In the genomic region with DNA sequence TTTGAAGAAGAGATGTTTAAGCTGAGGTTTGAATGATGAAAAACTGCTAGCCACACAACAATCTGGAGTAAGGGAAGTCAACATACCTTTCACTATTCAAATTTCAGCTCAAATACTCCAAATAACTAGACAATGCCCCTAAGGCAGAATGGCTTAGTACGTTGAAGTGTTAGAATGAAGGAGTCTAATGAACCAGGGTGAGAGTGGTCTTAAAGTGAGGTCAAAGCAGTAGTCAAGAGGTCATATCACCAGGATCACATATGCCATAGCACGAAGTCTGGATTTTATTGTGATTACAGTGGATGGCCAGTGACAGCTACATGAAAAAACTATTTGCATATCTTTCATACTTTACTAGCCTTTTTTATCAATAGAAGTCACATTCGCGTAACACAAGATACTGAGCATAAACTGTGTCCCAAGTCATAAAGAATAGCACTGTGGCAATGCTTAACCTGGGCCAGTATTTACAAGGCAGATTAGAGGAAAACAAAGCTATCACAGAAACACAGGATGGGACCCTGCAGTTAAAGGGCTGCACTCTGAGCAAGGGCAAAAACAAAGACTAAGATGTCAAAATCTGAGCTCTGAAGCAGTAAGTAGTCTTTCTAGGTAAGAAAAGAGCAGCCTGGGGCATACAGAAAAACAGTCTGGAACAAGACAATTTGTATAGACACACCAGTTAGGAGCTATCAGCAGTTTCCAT, we compare ENCODE assay signal across 15 cellular contexts.
"Had no signal": no experiment of that assay in that cellular context is flagged by ENCODE, and none has a peak within 500 bp of the region (broad histone marks: within the 10 kb centered on the region; RNA-seq: fewer than 3 reads in every experiment).

No MANE protein-coding gene starts in this region.

- DNase-seq: activated CD4-positive, alpha-beta T cell treated with anti-CD3 and anti-CD28 coated beads, Interleukin-2, amount 10 ng/mL, durations not matched to agents 7 days and 5 days; activated CD4-positive, CD25-positive, alpha-beta regulatory T cell; activated naive CD8-positive, alpha-beta T cell treated with anti-CD3 and anti-CD28 coated beads for 36 hours; anterior cingulate cortex; dorsolateral prefrontal cortex; hypothalamus; mesenchymal stem cell; stimulated activated naive CD8-positive, alpha-beta T cell treated with anti-CD3 and anti-CD28 coated beads, Interleukin-15, Interleukin-2, amounts not matched to agents 100 U/mL and 50 U/mL, for 24 hours; T-helper 2 cell had no signal

- H3K36me3 ChIP-seq: breast epithelium had no signal

- ATAC-seq: sciatic nerve; stimulated activated naive CD8-positive, alpha-beta T cell treated with anti-CD3 and anti-CD28 coated beads, Interleukin-15, Interleukin-2, amounts not matched to agents 100 U/mL and 50 U/mL, for 24 hours had no signal

- FAIRE-seq: TTC549 had no signal

- H3K4me3 Mint-ChIP-seq: activated CD4-positive, alpha-beta T cell treated with anti-CD3 and anti-CD28 coated beads, Interleukin-2, amount 10 ng/mL, durations not matched to agents 7 days and 5 days; activated naive CD8-positive, alpha-beta T cell treated with anti-CD3 and anti-CD28 coated beads for 36 hours; nephron; type B pancreatic cell had no signal

- H3K9me3 Mint-ChIP-seq: activated CD4-positive, alpha-beta T cell treated with anti-CD3 and anti-CD28 coated beads, Interleukin-2, amount 10 ng/mL, durations not matched to agents 7 days and 5 days; activated naive CD8-positive, alpha-beta T cell treated with anti-CD3 and anti-CD28 coated beads for 36 hours; nephron; type B pancreatic cell had no signal

- H3K4me1 Mint-ChIP-seq: activated CD4-positive, alpha-beta T cell treated with anti-CD3 and anti-CD28 coated beads, Interleukin-2, amount 10 ng/mL, durations not matched to agents 7 days and 5 days; activated naive CD8-positive, alpha-beta T cell treated with anti-CD3 and anti-CD28 coated beads for 36 hours had no signal

- H3K27me3 Mint-ChIP-seq: activated CD4-positive, alpha-beta T cell treated with anti-CD3 and anti-CD28 coated beads, Interleukin-2, amount 10 ng/mL, durations not matched to agents 7 days and 5 days; activated naive CD8-positive, alpha-beta T cell treated with anti-CD3 and anti-CD28 coated beads for 36 hours; type B pancreatic cell had no signal

- H3K27ac ChIP-seq: breast epithelium, dorsolateral prefrontal cortex, esophagus muscularis mucosa had no signal

- H3K27ac Mint-ChIP-seq: activated CD4-positive, alpha-beta T cell treated with anti-CD3 and anti-CD28 coated beads, Interleukin-2, amount 10 ng/mL, durations not matched to agents 7 days and 5 days; activated naive CD8-positive, alpha-beta T cell treated with anti-CD3 and anti-CD28 coated beads for 36 hours; nephron; type B pancreatic cell had no signal

- H3K4me1 ChIP-seq: breast epithelium, esophagus muscularis mucosa had no signal

- H3K27me3 ChIP-seq: breast epithelium, dorsolateral prefrontal cortex, esophagus muscularis mucosa had no signal

- H3K4me3 ChIP-seq: breast epithelium, dorsolateral prefrontal cortex, esophagus muscularis mucosa had no signal

- H3K9me3 ChIP-seq: breast epithelium, esophagus muscularis mucosa had no signal
